ENCODE assay signal across 9 cellular contexts in genomic region chr9:73081979-73082657, GRCh38.
DNase-seq lines count a peak whose midpoint lies in the region; ATAC-seq and TF ChIP-seq lines count a peak whose summit lies in the region.
"Had no signal": no experiment of that assay in that cellular context is flagged by ENCODE, and none has a peak within 500 bp of the region (broad histone marks: within the 10 kb centered on the region; RNA-seq: fewer than 3 reads in every experiment).

No MANE protein-coding gene starts in this region.

- H3K4me1 Mint-ChIP-seq in endodermal cell, result peaks cover 7% of the 10 kb centered on the region
- H3K4me1 Mint-ChIP-seq: activated naive CD4-positive, alpha-beta T cell treated with anti-CD3 and anti-CD28 coated beads, Interleukin-2, amount 50 U/mL, for 24 hours had no signal

- H3K4me3 Mint-ChIP-seq in endodermal cell, result no peak overlapping the region
- H3K4me3 Mint-ChIP-seq: activated naive CD4-positive, alpha-beta T cell treated with anti-CD3 and anti-CD28 coated beads, Interleukin-2, amount 50 U/mL, for 24 hours had no signal

- H3K9ac ChIP-seq in endodermal cell (ENCODE audit: extremely low read depth, low read length, poor library complexity, severe bottlenecking), result no peak overlapping the region

- peaks cover 4% of the 10 kb centered on the region for H3K4me1 ChIP-seq in endodermal cell (ENCODE audit: control insufficient read depth, insufficient read depth, low read length)

- no peak overlapping the region for H3K4me3 ChIP-seq in endodermal cell (ENCODE audit: low read length)

- WGBS in endodermal cell (ENCODE audit: insufficient coverage in 1 of 2, insufficient read length in 1 of 2), 2 experiments, result 100% methylated on average over 1 of the region's 2 CpGs; no CpG with 5 or more reads in 1 of the 2 experiments

- no peaks in the 10 kb centered on the region for H3K27me3 Mint-ChIP-seq in endodermal cell (ENCODE audit: insufficient read depth)

- ATAC-seq in HG03354 (IDR thresholded peaks at IDR 0.05; ENCODE audit: poor library complexity, severe bottlenecking, unreplicated experiment) (peak; percentile 75), GM21825 (IDR thresholded peaks at IDR 0.05; ENCODE audit: unreplicated experiment) (no peak)

- H3K27me3 ChIP-seq in endodermal cell (ENCODE audit: control insufficient read depth, insufficient read depth, low read length, poor library complexity, severe bottlenecking), result no peaks in the 10 kb centered on the region

- H3K27ac Mint-ChIP-seq in endodermal cell, result no peak overlapping the region
- H3K27ac Mint-ChIP-seq: activated naive CD4-positive, alpha-beta T cell treated with anti-CD3 and anti-CD28 coated beads, Interleukin-2, amount 50 U/mL, for 24 hours had no signal

- DNase-seq in NCI-H2171 treated with DMSO at 0.1 percent for 48 hours (lab: John Stamatoyannopoulos, UW) (peak; percentile 28), NCI-H2171 (lab: John Stamatoyannopoulos, UW) (no peak), OCI-M1 (lab: John Stamatoyannopoulos, UW) (peak; percentile 82), endodermal cell (no peak), myocyte (ENCODE audit: low read depth) (peak; percentile 73), mucosa of gallbladder (ENCODE audit: low spot score) (no peak)

- no peaks in the 10 kb centered on the region for H3K36me3 Mint-ChIP-seq in endodermal cell (ENCODE audit: low read depth)
- H3K36me3 Mint-ChIP-seq: activated naive CD4-positive, alpha-beta T cell treated with anti-CD3 and anti-CD28 coated beads, Interleukin-2, amount 50 U/mL, for 24 hours had no signal

- no peaks in the 10 kb centered on the region for H3K36me3 ChIP-seq in endodermal cell (ENCODE audit: control insufficient read depth, insufficient read depth, low read length)

- no peaks in the 10 kb centered on the region for H3K9me3 Mint-ChIP-seq in endodermal cell
- H3K9me3 Mint-ChIP-seq: activated naive CD4-positive, alpha-beta T cell treated with anti-CD3 and anti-CD28 coated beads, Interleukin-2, amount 50 U/mL, for 24 hours had no signal

- peak; percentile 89 for TF ChIP-seq CTCF in endodermal cell (conservative IDR thresholded peaks at IDR 0.05)

- no peaks in the 10 kb centered on the region for H3K9me3 ChIP-seq in endodermal cell (ENCODE audit: control insufficient read depth, low read length)

- no peak overlapping the region for H3K27ac ChIP-seq in endodermal cell (ENCODE audit: low read depth, low read length)

Comparison
In these comparisons a context has a peak if more than half of its experiments do, and no peak if none do; other contexts are left out.
1. DNase-seq: peak in NCI-H2171 treated with DMSO at 0.1 percent for 48 hours (single experiment), OCI-M1 (single experiment) and myocyte (single experiment); none in NCI-H2171 (single experiment), endodermal cell (single experiment) and mucosa of gallbladder (single experiment).